12 cellular contexts compared by ENCODE assay signal in the genomic region with DNA sequence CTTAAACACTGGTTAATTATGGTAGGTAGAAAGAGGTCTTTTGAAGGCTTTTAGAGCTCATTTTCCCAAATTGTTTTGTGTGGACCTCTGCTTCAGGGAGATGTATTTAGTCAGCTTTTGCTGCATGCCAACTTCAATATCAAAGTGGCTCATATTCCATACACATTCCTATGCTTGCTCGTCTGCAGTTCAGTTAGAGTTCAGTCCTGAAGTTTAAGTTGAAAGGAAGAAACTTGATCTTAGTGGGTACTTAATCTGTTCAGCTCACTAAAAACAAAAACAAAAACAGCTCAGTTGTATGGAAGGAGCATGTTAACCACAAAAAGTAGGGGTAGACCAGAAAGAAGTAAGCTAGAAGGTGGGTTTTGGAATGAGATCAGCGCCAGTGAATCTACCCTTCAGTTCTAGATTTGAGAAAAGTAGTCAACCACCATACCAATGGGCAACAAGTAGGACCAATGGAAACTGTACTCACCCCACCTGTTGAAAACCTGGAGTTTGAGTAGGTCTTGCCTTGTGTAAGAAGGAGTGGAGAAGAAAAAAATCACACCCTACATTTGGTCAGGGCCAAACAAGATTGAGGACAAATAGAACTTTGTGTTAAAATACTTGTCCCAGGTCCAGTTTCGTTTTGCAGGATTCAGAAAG.
"Had no signal": no experiment of that assay in that cellular context is flagged by ENCODE, and none has a peak within 500 bp of the region (broad histone marks: within the 10 kb centered on the region; RNA-seq: fewer than 3 reads in every experiment).

No MANE protein-coding gene starts in this region.

- H3K27ac ChIP-seq: colonic mucosa, lower lobe of right lung had no signal

- H3K9me3 ChIP-seq: colonic mucosa, lower lobe of right lung had no signal

- H3K9me3 Mint-ChIP-seq: activated naive CD4-positive, alpha-beta T cell treated with anti-CD3 and anti-CD28 coated beads, Interleukin-2, amount 50 U/mL, for 24 hours; naive B cell had no signal

- H3K27me3 Mint-ChIP-seq: activated naive CD4-positive, alpha-beta T cell treated with anti-CD3 and anti-CD28 coated beads, Interleukin-2, amount 50 U/mL, for 24 hours; naive B cell; progenitor cell of endocrine pancreas had no signal

- H3K4me3 ChIP-seq: colonic mucosa, lower lobe of right lung had no signal

- H3K4me1 ChIP-seq: colonic mucosa, lower lobe of right lung had no signal

- FAIRE-seq: bronchial epithelial cell had no signal

- H3K4me1 Mint-ChIP-seq: activated naive CD4-positive, alpha-beta T cell treated with anti-CD3 and anti-CD28 coated beads, Interleukin-2, amount 50 U/mL, for 24 hours; naive B cell had no signal

- H3K4me3 Mint-ChIP-seq: activated naive CD4-positive, alpha-beta T cell treated with anti-CD3 and anti-CD28 coated beads, Interleukin-2, amount 50 U/mL, for 24 hours; naive B cell had no signal

- H3K36me3 ChIP-seq: colonic mucosa, lower lobe of right lung had no signal

- H3K27ac Mint-ChIP-seq: activated naive CD4-positive, alpha-beta T cell treated with anti-CD3 and anti-CD28 coated beads, Interleukin-2, amount 50 U/mL, for 24 hours; progenitor cell of endocrine pancreas had no signal

- H3K27me3 ChIP-seq: colonic mucosa had no signal

- H3K36me3 Mint-ChIP-seq: activated naive CD4-positive, alpha-beta T cell treated with anti-CD3 and anti-CD28 coated beads, Interleukin-2, amount 50 U/mL, for 24 hours; naive B cell had no signal

- DNase-seq: amniotic stem cell; colonic mucosa; effector CD4-positive, alpha-beta T cell; hypothalamus; lower lobe of right lung; midbrain; naive B cell; right cardiac atrium had no signal

- ATAC-seq: activated CD4-positive, CD25-positive, alpha-beta regulatory T cell treated with anti-CD3 and anti-CD28 coated beads, Interleukin-2, amount 50 U/mL, for 24 hours; lower lobe of right lung had no signal
